ENCODE assay signal across 2 cellular contexts in the genomic region with DNA sequence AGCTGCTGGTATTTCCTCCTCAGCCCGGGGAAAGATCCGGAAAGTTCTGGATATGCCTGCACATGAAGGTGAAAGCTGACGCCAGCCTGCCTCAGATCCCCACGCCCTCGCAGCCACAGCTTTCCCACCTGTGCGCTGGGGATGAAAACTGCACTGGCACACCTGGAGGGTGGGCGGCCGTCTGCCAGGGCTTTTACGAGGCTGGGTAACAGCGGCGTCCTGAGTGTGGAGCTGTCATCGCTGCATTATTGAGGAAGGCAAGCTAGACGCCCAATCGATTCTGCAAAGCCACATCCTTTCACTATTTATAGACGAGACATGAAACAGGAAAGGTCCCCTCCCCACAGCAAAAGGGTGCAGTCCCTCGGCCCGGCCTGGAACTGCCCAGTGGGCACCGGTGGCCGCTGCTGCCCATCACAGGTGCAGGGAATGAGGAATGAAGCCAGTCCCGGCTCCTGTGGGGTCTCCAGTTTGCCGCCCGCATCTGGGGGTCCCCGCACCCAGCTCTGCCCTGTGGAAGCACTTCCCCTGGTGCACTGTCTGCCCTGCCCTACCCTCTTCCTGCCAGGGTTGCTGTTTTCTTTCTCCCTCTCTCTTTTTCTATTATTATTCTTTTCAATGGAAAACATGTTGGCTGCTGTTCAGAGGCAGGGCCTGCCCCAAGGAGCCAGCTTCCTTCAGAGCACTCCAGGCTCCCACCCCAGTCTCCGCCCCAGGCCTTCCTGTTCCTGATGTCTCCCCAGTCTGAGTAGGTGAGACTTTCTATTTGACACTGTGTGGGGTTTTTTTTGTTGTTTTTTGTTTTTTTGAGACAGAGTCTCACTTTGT.
TF ChIP-seq lines count a peak whose summit lies in the region.

No MANE protein-coding gene starts in this region.

TF ChIP-seq in liver, 16 proteins besides CTCF, POLR2A, EP300 and RAD21:
- no peak for TF ChIP-seq JUND (IDR thresholded peaks at IDR 0.05)
- TF ChIP-seq TAF1 (conservative IDR thresholded peaks at IDR 0.05) = no peak
- no peak for TF ChIP-seq YY1 (IDR thresholded peaks at IDR 0.05)
- no peak for TF ChIP-seq FOXA1 (IDR thresholded peaks at IDR 0.05)
- no peak for TF ChIP-seq RXRA (IDR thresholded peaks at IDR 0.05)
- TF ChIP-seq, protein P1, sequence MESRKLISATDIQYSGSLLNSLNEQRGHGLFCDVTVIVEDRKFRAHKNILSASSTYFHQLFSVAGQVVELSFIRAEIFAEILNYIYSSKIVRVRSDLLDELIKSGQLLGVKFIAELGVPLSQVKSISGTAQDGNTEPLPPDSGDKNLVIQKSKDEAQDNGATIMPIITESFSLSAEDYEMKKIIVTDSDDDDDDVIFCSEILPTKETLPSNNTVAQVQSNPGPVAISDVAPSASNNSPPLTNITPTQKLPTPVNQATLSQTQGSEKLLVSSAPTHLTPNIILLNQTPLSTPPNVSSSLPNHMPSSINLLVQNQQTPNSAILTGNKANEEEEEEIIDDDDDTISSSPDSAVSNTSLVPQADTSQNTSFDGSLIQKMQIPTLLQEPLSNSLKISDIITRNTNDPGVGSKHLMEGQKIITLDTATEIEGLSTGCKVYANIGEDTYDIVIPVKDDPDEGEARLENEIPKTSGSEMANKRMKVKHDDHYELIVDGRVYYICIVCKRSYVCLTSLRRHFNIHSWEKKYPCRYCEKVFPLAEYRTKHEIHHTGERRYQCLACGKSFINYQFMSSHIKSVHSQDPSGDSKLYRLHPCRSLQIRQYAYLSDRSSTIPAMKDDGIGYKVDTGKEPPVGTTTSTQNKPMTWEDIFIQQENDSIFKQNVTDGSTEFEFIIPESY (IDR thresholded peaks at IDR 0.05) = no peak
- no peak for TF ChIP-seq HNF4G (IDR thresholded peaks at IDR 0.05)
- no peak for TF ChIP-seq EGR1 (IDR thresholded peaks at IDR 0.05; ENCODE audit: low read depth in 2 of 2)
- TF ChIP-seq, protein P2, sequence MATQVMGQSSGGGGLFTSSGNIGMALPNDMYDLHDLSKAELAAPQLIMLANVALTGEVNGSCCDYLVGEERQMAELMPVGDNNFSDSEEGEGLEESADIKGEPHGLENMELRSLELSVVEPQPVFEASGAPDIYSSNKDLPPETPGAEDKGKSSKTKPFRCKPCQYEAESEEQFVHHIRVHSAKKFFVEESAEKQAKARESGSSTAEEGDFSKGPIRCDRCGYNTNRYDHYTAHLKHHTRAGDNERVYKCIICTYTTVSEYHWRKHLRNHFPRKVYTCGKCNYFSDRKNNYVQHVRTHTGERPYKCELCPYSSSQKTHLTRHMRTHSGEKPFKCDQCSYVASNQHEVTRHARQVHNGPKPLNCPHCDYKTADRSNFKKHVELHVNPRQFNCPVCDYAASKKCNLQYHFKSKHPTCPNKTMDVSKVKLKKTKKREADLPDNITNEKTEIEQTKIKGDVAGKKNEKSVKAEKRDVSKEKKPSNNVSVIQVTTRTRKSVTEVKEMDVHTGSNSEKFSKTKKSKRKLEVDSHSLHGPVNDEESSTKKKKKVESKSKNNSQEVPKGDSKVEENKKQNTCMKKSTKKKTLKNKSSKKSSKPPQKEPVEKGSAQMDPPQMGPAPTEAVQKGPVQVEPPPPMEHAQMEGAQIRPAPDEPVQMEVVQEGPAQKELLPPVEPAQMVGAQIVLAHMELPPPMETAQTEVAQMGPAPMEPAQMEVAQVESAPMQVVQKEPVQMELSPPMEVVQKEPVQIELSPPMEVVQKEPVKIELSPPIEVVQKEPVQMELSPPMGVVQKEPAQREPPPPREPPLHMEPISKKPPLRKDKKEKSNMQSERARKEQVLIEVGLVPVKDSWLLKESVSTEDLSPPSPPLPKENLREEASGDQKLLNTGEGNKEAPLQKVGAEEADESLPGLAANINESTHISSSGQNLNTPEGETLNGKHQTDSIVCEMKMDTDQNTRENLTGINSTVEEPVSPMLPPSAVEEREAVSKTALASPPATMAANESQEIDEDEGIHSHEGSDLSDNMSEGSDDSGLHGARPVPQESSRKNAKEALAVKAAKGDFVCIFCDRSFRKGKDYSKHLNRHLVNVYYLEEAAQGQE (IDR thresholded peaks at IDR 0.05) = no peak
- no peak for TF ChIP-seq GABPA (IDR thresholded peaks at IDR 0.05 in 1 of 2, conservative IDR thresholded peaks at IDR 0.05 in 1 of 2)
- no peak for TF ChIP-seq FOXA2 (IDR thresholded peaks at IDR 0.05)
- TF ChIP-seq HNF4A (conservative IDR thresholded peaks at IDR 0.05) = no peak
- TF ChIP-seq NR2F2 (IDR thresholded peaks at IDR 0.05) = no peak

TF ChIP-seq in HepG2, 621 proteins besides CTCF, POLR2A, EP300 and RAD21:
- TF ChIP-seq HOXA9 (CRISPR knock-in tag; IDR thresholded peaks at IDR 0.05; ENCODE audit: borderline replicate concordance) (no peak), CENPT (CRISPR knock-in tag; IDR thresholded peaks at IDR 0.05; ENCODE audit: low read depth) (no peak), SIN3A (IDR thresholded peaks at IDR 0.05; ENCODE audit: borderline replicate concordance, low read depth, low read length) (no peak), ZSCAN12 (CRISPR knock-in tag; IDR thresholded peaks at IDR 0.05) (no peak), TAF15 (IDR thresholded peaks at IDR 0.05; ENCODE audit: low read depth, low read length, poor library complexity, severe bottlenecking) (no peak), ZNF253 (CRISPR knock-in tag; IDR thresholded peaks at IDR 0.05; ENCODE audit: borderline replicate concordance) (no peak), ZFP36L1 (CRISPR knock-in tag; IDR thresholded peaks at IDR 0.05) (no peak), GATAD1 (CRISPR knock-in tag; IDR thresholded peaks at IDR 0.05) (no peak), RXRB (CRISPR knock-in tag; IDR thresholded peaks at IDR 0.05; ENCODE audit: borderline replicate concordance) (no peak), ZNF570 (CRISPR knock-in tag; IDR thresholded peaks at IDR 0.05; ENCODE audit: borderline replicate concordance) (no peak), FOXJ3 (CRISPR knock-in tag; IDR thresholded peaks at IDR 0.05; ENCODE audit: borderline replicate concordance) (no peak), ZNF746 (CRISPR knock-in tag; IDR thresholded peaks at IDR 0.05) (no peak), ONECUT2 (CRISPR knock-in tag; IDR thresholded peaks at IDR 0.05) (no peak)
- TF ChIP-seq, protein P3, sequence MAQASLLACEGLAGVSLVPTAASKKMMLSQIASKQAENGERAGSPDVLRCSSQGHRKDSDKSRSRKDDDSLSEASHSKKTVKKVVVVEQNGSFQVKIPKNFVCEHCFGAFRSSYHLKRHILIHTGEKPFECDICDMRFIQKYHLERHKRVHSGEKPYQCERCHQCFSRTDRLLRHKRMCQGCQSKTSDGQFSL (CRISPR knock-in tag; IDR thresholded peaks at IDR 0.05) = no peak
- TF ChIP-seq, protein P4, sequence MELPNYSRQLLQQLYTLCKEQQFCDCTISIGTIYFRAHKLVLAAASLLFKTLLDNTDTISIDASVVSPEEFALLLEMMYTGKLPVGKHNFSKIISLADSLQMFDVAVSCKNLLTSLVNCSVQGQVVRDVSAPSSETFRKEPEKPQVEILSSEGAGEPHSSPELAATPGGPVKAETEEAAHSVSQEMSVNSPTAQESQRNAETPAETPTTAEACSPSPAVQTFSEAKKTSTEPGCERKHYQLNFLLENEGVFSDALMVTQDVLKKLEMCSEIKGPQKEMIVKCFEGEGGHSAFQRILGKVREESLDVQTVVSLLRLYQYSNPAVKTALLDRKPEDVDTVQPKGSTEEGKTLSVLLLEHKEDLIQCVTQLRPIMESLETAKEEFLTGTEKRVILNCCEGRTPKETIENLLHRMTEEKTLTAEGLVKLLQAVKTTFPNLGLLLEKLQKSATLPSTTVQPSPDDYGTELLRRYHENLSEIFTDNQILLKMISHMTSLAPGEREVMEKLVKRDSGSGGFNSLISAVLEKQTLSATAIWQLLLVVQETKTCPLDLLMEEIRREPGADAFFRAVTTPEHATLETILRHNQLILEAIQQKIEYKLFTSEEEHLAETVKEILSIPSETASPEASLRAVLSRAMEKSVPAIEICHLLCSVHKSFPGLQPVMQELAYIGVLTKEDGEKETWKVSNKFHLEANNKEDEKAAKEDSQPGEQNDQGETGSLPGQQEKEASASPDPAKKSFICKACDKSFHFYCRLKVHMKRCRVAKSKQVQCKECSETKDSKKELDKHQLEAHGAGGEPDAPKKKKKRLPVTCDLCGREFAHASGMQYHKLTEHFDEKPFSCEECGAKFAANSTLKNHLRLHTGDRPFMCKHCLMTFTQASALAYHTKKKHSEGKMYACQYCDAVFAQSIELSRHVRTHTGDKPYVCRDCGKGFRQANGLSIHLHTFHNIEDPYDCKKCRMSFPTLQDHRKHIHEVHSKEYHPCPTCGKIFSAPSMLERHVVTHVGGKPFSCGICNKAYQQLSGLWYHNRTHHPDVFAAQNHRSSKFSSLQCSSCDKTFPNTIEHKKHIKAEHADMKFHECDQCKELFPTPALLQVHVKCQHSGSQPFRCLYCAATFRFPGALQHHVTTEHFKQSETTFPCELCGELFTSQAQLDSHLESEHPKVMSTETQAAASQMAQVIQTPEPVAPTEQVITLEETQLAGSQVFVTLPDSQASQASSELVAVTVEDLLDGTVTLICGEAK (IDR thresholded peaks at IDR 0.05) = no peak
- TF ChIP-seq, protein P4 (CRISPR knock-in tag; IDR thresholded peaks at IDR 0.05) = no peak
- TF ChIP-seq, protein P5, sequence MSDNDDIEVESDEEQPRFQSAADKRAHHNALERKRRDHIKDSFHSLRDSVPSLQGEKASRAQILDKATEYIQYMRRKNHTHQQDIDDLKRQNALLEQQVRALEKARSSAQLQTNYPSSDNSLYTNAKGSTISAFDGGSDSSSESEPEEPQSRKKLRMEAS (IDR thresholded peaks at IDR 0.05) = no peak
- TF ChIP-seq, protein P1 (CRISPR knock-in tag; IDR thresholded peaks at IDR 0.05) = no peak
